ENCODE assay signal across 22 cellular contexts in the genomic region with DNA sequence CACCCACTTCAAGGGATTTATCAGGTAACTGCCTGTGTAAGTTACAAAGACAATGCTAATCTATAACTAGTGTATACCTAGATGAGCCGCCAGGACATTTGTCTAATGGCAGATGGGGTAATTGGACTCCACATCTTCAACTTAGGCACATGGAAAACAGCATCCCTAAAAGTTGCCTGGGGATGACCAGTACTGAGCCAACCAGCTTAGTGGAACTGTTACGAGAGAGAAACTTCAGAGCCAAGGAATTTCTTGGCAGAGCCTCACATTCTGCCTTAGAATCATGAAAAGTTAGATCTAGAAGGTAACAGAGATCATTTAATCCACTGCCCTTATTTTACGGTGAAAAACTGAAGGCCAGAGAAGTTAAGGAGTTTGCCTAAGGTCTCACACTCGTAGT. TPM values are rescaled to one million over a fixed set of nuclear protein-coding genes. Genes with fewer than 3 reads are reported as not detected.
DNase-seq lines count a peak whose midpoint lies in the region; ATAC-seq and TF ChIP-seq lines count a peak whose summit lies in the region.
"Had no signal": no experiment of that assay in that cellular context is flagged by ENCODE, and none has a peak within 500 bp of the region (broad histone marks: within the 10 kb centered on the region; RNA-seq: fewer than 3 reads in every experiment).

No MANE protein-coding gene starts in this region.

- H3K4me1 ChIP-seq in right atrium auricular region, result peaks cover 0 to 5% of the 10 kb centered on the region in 2 donors
- H3K4me1 ChIP-seq in psoas muscle, result peaks cover 32% of the 10 kb centered on the region

- H3K36me3 ChIP-seq in right atrium auricular region, result no peaks in the 10 kb centered on the region
- H3K36me3 ChIP-seq in psoas muscle (ENCODE audit: insufficient read depth in 1 of 2, low read depth in 1 of 2), result peaks cover 0 to 2% of the 10 kb centered on the region in 2 donors
- H3K36me3 ChIP-seq: HAP-1 had no signal

- H3K27ac ChIP-seq in right atrium auricular region (no peak overlapping the region), psoas muscle (peak overlapping the region; percentile 76)
- H3K27ac ChIP-seq: SK-N-MC had no signal

- DNase-seq in Right ventricle myocardium superior, result no peak
- no peak for DNase-seq in right atrium auricular region (ENCODE audit: low spot score)
- DNase-seq in T-helper 17 cell, result no peak
- DNase-seq in fibroblast of mammary gland (ENCODE audit: low read depth), result peak; percentile 18
- no peak for DNase-seq in psoas muscle
- no peak for DNase-seq in NCI-H1105 treated with DMSO at 0.1 percent for 48 hours (lab: John Stamatoyannopoulos, UW)
- no peak for DNase-seq in NCI-H187 treated with DMSO at 0.1 percent for 48 hours (lab: John Stamatoyannopoulos, UW)
- no peak for DNase-seq in AG20443 (ENCODE audit: low spot score)
- DNase-seq: CD4-positive, CD25-positive, alpha-beta regulatory T cell; COR-L47; DMS79; KBM-7; NCI-H1092; NCI-H1436 treated with DMSO at 0.1 percent for 48 hours; NCI-H2029; NCI-H226; NCI-H524; OCI-M1; SHP77 treated with DMSO at 0.1 percent for 48 hours had no signal

- H3K27ac Mint-ChIP-seq in T-helper 17 cell, result peak overlapping the region; percentile 47
- H3K27ac Mint-ChIP-seq: GM23338 had no signal

- no peak overlapping the region for H3K4me3 ChIP-seq in right atrium auricular region
- H3K4me3 ChIP-seq in fibroblast of mammary gland (ENCODE audit: control insufficient read depth, low read depth, low read length), result no peak overlapping the region
- H3K4me3 ChIP-seq in psoas muscle, result no peak overlapping the region
- H3K4me3 ChIP-seq: GM23338, HAP-1, SK-N-MC had no signal

- peak; percentile 73 for ATAC-seq in Right ventricle myocardium superior (ENCODE audit: poor library complexity)
- ATAC-seq in T-helper 17 cell, result no peak
- peak; percentile 74 to 82 (median 77) for ATAC-seq in psoas muscle
- ATAC-seq: GM23338 had no signal

- no peaks in the 10 kb centered on the region for H3K9me3 ChIP-seq in right atrium auricular region
- no peaks in the 10 kb centered on the region for H3K9me3 ChIP-seq in T-helper 17 cell (ENCODE audit: control insufficient read depth, low read length, poor library complexity, severe bottlenecking)
- H3K9me3 ChIP-seq in psoas muscle, result no peaks in the 10 kb centered on the region

- no peaks in the 10 kb centered on the region for H3K27me3 Mint-ChIP-seq in T-helper 17 cell
- H3K27me3 Mint-ChIP-seq: CD4-positive, CD25-positive, alpha-beta regulatory T cell had no signal

- H3K4me1 Mint-ChIP-seq in T-helper 17 cell, result peaks cover 2% of the 10 kb centered on the region

- WGBS in psoas muscle, 3 donors, result 28 to 48% (median 41%) methylated on average over 4 of the region's 4 CpGs

- intact Hi-C loops in Right ventricle myocardium superior (cut with DNase I), result no loop called here
- intact Hi-C loops in psoas muscle (cut with DNase I), result loop anchor here in 1 of 2 donors (5.0 kb wide), 1 partner anchor 48 kb away; no protein-coding TSS in a partner anchor

- no peak overlapping the region for H3K4me3 Mint-ChIP-seq in T-helper 17 cell
- H3K4me3 Mint-ChIP-seq: CD4-positive, CD25-positive, alpha-beta regulatory T cell; GM23338 had no signal

- TF ChIP-seq CTCF in right atrium auricular region (IDR thresholded peaks at IDR 0.05) (no peak), fibroblast of mammary gland (conservative IDR thresholded peaks at IDR 0.05; ENCODE audit: control insufficient read depth, insufficient read depth, low read depth, low read length) (no peak), psoas muscle (IDR thresholded peaks at IDR 0.05) (no peak)

- peaks cover 2% of the 10 kb centered on the region for H3K36me3 Mint-ChIP-seq in T-helper 17 cell (ENCODE audit: low read depth)

- H3K27me3 ChIP-seq in right atrium auricular region, result no peaks in the 10 kb centered on the region
- no peaks in the 10 kb centered on the region for H3K27me3 ChIP-seq in psoas muscle (ENCODE audit: insufficient read depth in 3 of 3, low read length in 2 of 3)

RNA-seq across cellular contexts. Expression of gene CLASP1, which starts 15.5 kb away (rescaled TPM):
- total RNA-seq in Right ventricle myocardium superior (58.3 TPM), right atrium auricular region (10 to 100 TPM; 42.4 to 47.8 TPM), T-helper 17 cell (10 to 100 TPM; 63.4 to 69.5 TPM), psoas muscle (10 to 100 TPM; 38.8 to 60.7 (median 50.4) TPM)
- 10 to 100 TPM; 11.6 to 27.3 (median 12.3) TPM for polyA plus RNA-seq in psoas muscle
